9 cellular contexts compared by ENCODE assay signal in the genomic region with DNA sequence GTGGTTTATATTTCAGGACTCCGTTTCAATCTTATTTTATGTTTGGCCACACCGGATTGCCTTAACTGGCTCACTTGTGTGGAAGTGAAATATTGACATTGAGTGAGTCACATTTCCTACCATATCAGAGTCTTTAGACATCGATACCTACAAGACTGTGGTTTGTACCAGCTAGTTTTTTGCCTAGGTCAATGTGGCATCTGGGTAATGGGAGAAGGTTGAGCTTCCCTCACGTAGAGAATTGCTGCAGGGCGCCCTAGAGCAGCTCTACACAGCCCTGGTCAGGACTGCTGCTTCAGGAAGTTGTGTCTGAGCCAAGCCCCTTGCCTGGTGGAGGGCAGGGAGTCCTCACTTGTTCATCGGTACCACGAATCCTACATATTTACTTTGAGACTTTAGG. TPM values are rescaled to one million over a fixed set of nuclear protein-coding genes. Genes with fewer than 3 reads are reported as not detected.
DNase-seq lines count a peak whose midpoint lies in the region; ATAC-seq and TF ChIP-seq lines count a peak whose summit lies in the region.
"Had no signal": no experiment of that assay in that cellular context is flagged by ENCODE, and none has a peak within 500 bp of the region (broad histone marks: within the 10 kb centered on the region; RNA-seq: fewer than 3 reads in every experiment).

No MANE protein-coding gene starts in this region.

- H3K36me3 Mint-ChIP-seq in naive B cell, result no peaks in the 10 kb centered on the region

- TF ChIP-seq CTCF in astrocyte of the spinal cord (IDR thresholded peaks at IDR 0.05; ENCODE audit: low read depth, low read length), result no peak
- no peak for TF ChIP-seq CTCF in mucosa of descending colon (IDR thresholded peaks at IDR 0.05)

- peak; percentile 22 for DNase-seq in CD1c-positive myeloid dendritic cell (ENCODE audit: extremely low spot score)
- peak; percentile 43 for DNase-seq in HT1080 (ENCODE audit: low read depth)
- peak; percentile 10 for DNase-seq in astrocyte of the spinal cord (ENCODE audit: low read depth, low spot score)
- DNase-seq in naive B cell, result no peak
- no peak for DNase-seq in mucosa of descending colon
- no peak for DNase-seq in inferior parietal cortex (ENCODE audit: extremely low spot score)
- DNase-seq in NCI-H774 (lab: John Stamatoyannopoulos, UW), result no peak

- H3K27me3 Mint-ChIP-seq in naive B cell, result peaks cover 17 to 36% (median 21%) of the 10 kb centered on the region in 3 donors

- peaks cover 5% of the 10 kb centered on the region for H3K4me1 ChIP-seq in mucosa of descending colon (ENCODE audit: low read depth)

- H3K9me3 Mint-ChIP-seq in naive B cell, result peaks cover 0 to 6% (median 0%) of the 10 kb centered on the region in 7 donors

- H3K4me1 Mint-ChIP-seq in naive B cell, result peaks cover 4 to 13% (median 10%) of the 10 kb centered on the region in 3 donors

- in situ Hi-C loops in astrocyte of the spinal cord (cut with HindIII; ENCODE audit: low sequenced_read_pairs), result no loop called here

- H3K27ac Mint-ChIP-seq in naive B cell, result no peak overlapping the region

- no peak for ATAC-seq in naive B cell (ENCODE audit: low read depth in 2 of 2)
- ATAC-seq in mucosa of descending colon, result no peak
- ATAC-seq in HG03469 (IDR thresholded peaks at IDR 0.05; ENCODE audit: unreplicated experiment), result no peak

- no peaks in the 10 kb centered on the region for H3K36me3 ChIP-seq in mucosa of descending colon (ENCODE audit: low read depth)
- H3K36me3 ChIP-seq: pancreas had no signal

- H3K4me3 Mint-ChIP-seq in naive B cell, result peak overlapping the region in 5 of 8 donors; percentile 4 to 77 (median 73)

- no peaks in the 10 kb centered on the region for H3K9me3 ChIP-seq in mucosa of descending colon
- H3K9me3 ChIP-seq: pancreas had no signal

- H3K4me3 ChIP-seq in astrocyte of the spinal cord (ENCODE audit: low read depth, low read length), result peak overlapping the region; percentile 74
- no peak overlapping the region for H3K4me3 ChIP-seq in mucosa of descending colon

- intact Hi-C loops in mucosa of descending colon (cut with DNase I, micrococcal nuclease), result no loop called here

RNA-seq across cellular contexts. Expression of a gene that starts 1.6 kb away (rescaled TPM):
- 61.0 and 70.9 TPM in 2 replicates for total RNA-seq in HT1080 (2014; rRNA removed; shearing (Covaris generic))
- 66.2 and 68.6 TPM in 2 replicates for polyA plus RNA-seq in HT1080 (2015; cell fraction: cytosol; rRNA removed)
- polyA plus RNA-seq in HT1080 (2015; cell fraction: nucleus; rRNA removed), result 136 and 138 TPM in 2 replicates
- under 1 TPM in 1 of 6 donors, not detected in 5; 0.84 TPM for polyA plus RNA-seq in naive B cell (ENCODE audit: low read depth in 6 of 6)
- 1 to 10 TPM; 3.2 to 4.4 (median 4.1) TPM for total RNA-seq in mucosa of descending colon

Comparison
In these comparisons a context has a peak if more than half of its experiments do, and no peak if none do; other contexts are left out.
1. DNase-seq: peak in CD1c-positive myeloid dendritic cell (single experiment), HT1080 (single experiment) and astrocyte of the spinal cord (single experiment); none in naive B cell (single experiment), mucosa of descending colon (0 of 3), inferior parietal cortex (single experiment) and NCI-H774 (single experiment).
2. RNA of a gene that starts 1.6 kb away (total RNA-seq): 61.0 to 70.9 TPM in HT1080; 3.2 to 4.4 TPM in mucosa of descending colon; every median in the first group is over 10 times any median in the second.